Comparison of ENCODE assay signal across 9 cellular contexts in the genomic region with DNA sequence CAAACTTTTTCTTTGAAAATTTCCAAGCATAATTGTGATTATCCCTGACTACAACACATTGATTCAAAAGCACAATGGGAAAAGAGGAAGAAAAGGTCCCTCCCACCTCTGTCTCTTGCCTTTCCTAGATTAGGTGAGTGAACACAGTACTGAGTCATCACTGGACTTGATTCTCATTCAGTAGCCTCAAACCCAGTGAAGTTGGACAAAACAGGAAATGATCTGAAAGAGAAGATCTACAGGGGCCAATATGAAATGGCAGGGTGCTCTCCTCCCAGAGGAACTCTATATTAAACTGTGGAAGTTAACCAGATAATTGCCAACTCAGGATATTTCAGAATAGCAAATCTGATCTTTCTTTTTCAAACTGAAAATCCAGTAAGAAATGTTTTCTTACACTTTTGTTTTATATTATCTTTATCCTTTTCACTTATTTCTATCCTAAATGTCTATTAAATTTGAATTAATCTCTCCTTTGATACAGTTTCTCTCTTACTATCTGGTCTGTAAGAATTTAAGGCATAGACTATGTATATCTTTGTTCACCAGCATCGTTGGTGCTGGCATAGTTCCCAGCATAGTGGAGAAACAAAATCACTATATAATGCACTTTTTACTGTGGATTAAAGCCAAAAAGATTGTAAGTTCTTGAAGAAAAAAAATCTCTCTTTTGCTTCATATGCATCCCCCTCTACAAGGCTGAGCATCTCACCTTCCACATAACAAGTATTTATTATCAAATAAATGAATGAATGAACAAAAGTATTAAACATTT. TPM values are rescaled to one million over a fixed set of nuclear protein-coding genes. Genes with fewer than 3 reads are reported as not detected.
A peak's percentile ranks its signal among the peaks of the same experiment; 100 is the strongest.
DNase-seq lines count a peak whose midpoint lies in the region; ATAC-seq and TF ChIP-seq lines count a peak whose summit lies in the region.
"Had no signal": no experiment of that assay in that cellular context is flagged by ENCODE, and none has a peak within 500 bp of the region (broad histone marks: within the 10 kb centered on the region; RNA-seq: fewer than 3 reads in every experiment).

No MANE protein-coding gene starts in this region.

- no peak for TF ChIP-seq CTCF in neutrophil (IDR thresholded peaks at IDR 0.05)
- TF ChIP-seq CTCF in type B pancreatic cell (conservative IDR thresholded peaks at IDR 0.05): no peak

- H3K27me3 ChIP-seq in neutrophil: no peaks in the 10 kb centered on the region

- no peaks in the 10 kb centered on the region for H3K9me3 ChIP-seq in neutrophil

- no peak for DNase-seq in activated CD4-positive, CD25-positive, alpha-beta regulatory T cell treated with anti-CD3 and anti-CD28 coated beads, Interleukin-2, amount 50 U/mL, for 72 hours
- DNase-seq in OCI-M1 (lab: John Stamatoyannopoulos, UW) (peak; percentile 81), type B pancreatic cell (ENCODE audit: extremely low spot score, unreplicated experiment) (no peak), HPDE6-E6E7 (ENCODE audit: extremely low spot score) (no peak), NCI-H1417 (lab: John Stamatoyannopoulos, UW) (no peak)
- DNase-seq: nucleus accumbens had no signal

- H3K4me3 ChIP-seq in neutrophil (ENCODE audit: low read depth in 1 of 2, low read length in 1 of 2): no peak overlapping the region

- peak overlapping the region; percentile 8 for H3K27ac ChIP-seq in neutrophil

- no peaks in the 10 kb centered on the region for H3K36me3 Mint-ChIP-seq in type B pancreatic cell

- H3K36me3 ChIP-seq in neutrophil: no peaks in the 10 kb centered on the region

- no peaks in the 10 kb centered on the region for H3K9me3 Mint-ChIP-seq in type B pancreatic cell

- H3K27me3 Mint-ChIP-seq in type B pancreatic cell: peaks cover 16% of the 10 kb centered on the region

- ATAC-seq in activated CD4-positive, CD25-positive, alpha-beta regulatory T cell treated with anti-CD3 and anti-CD28 coated beads, Interleukin-2, amount 50 U/mL, for 24 hours: peak; percentile 31 to 32
- ATAC-seq in HG02938 (IDR thresholded peaks at IDR 0.05; ENCODE audit: unreplicated experiment): peak; percentile 63

- H3K27ac Mint-ChIP-seq in type B pancreatic cell: no peak overlapping the region

- peaks cover 15 to 26% of the 10 kb centered on the region in 2 experiments for H3K4me1 ChIP-seq in neutrophil (ENCODE audit: control insufficient read depth in 1 of 2, insufficient read depth in 1 of 2, low read depth in 1 of 2, low read length in 1 of 2)

- H3K4me1 Mint-ChIP-seq in type B pancreatic cell (ENCODE audit: unreplicated experiment): no peaks in the 10 kb centered on the region

- no peak overlapping the region for H3K4me3 Mint-ChIP-seq in type B pancreatic cell

RNA-seq across cellular contexts. Expression of a gene that starts 41.4 kb away (rescaled TPM):
- 1.0 and 2.0 TPM in 2 replicates for total RNA-seq in type B pancreatic cell (ENCODE audit: low replicate concordance)
